In genomic region chr10:132455986-132456847, GRCh38 we compare ENCODE assay signal across 19 cellular contexts. TPM values are rescaled to one million over a fixed set of nuclear protein-coding genes. Genes with fewer than 3 reads are reported as not detected.
DNase-seq lines count a peak whose midpoint lies in the region; ATAC-seq, FAIRE-seq and TF ChIP-seq lines count a peak whose summit lies in the region.
"Had no signal": no experiment of that assay in that cellular context is flagged by ENCODE, and none has a peak within 500 bp of the region (broad histone marks: within the 10 kb centered on the region; RNA-seq: fewer than 3 reads in every experiment).

No MANE protein-coding gene starts in this region.

- H3K79me2 ChIP-seq in HepG2 (ENCODE audit: insufficient read depth, low read length): no peaks in the 10 kb centered on the region

- H3K9me3 ChIP-seq in Peyer's patch (no peaks in the 10 kb centered on the region), HepG2 (ENCODE audit: low read length) (no peaks in the 10 kb centered on the region), ovary (no peaks in the 10 kb centered on the region)
- H3K9me3 ChIP-seq: SJCRH30 had no signal

- H3K4me3 ChIP-seq in H7 (ENCODE audit: insufficient read depth, low read depth, low read length) (no peak overlapping the region), Peyer's patch (no peak overlapping the region), HepG2 (replicated peaks in 1 of 3; ENCODE audit: insufficient read depth in 1 of 3, low read depth in 2 of 3, low read length in 3 of 3) (no peak overlapping the region; a peak in 1 of 6 replicates), ovary (no peak overlapping the region)
- H3K4me3 ChIP-seq: SJCRH30 had no signal

- peak; percentile 8; the same call in 2 of the 3 replicates for ATAC-seq in HepG2
- ATAC-seq in GM21360 (IDR thresholded peaks at IDR 0.05; ENCODE audit: unreplicated experiment): no peak
- no peak for ATAC-seq in GM18858 (IDR thresholded peaks at IDR 0.05; ENCODE audit: unreplicated experiment)

- no peak for FAIRE-seq in HepG2 (lab: Jason Lieb, UNC)

- H3K36me3 ChIP-seq in H7 (replicated peaks; ENCODE audit: control insufficient read depth, insufficient read depth, low read length) (no peaks in the 10 kb centered on the region), Peyer's patch (no peaks in the 10 kb centered on the region), HepG2 (replicated peaks in 1 of 2; ENCODE audit: control insufficient read depth in 1 of 2, insufficient read depth in 2 of 2, low read length in 2 of 2) (no peaks in the 10 kb centered on the region), ovary (no peaks in the 10 kb centered on the region)
- H3K36me3 ChIP-seq: SJCRH30 had no signal

- TF ChIP-seq POLR2A in Peyer's patch (IDR thresholded peaks at IDR 0.05) (no peak), HepG2 (IDR thresholded peaks at IDR 0.05; ENCODE audit: insufficient read depth in 1 of 2, low read depth in 2 of 2, low read length in 2 of 2) (no peak), ovary (IDR thresholded peaks at IDR 0.05) (no peak)

- DNase-seq in H7 (peak; percentile 42), Peyer's patch (peak in 2 of 3 donors; percentile 51 to 67), HepG2 (ENCODE audit: low spot score) (peak; percentile 39), ovary (peak in 3 of 5 donors; percentile 9 to 31 (median 28)), NCI-H2081 (lab: John Stamatoyannopoulos, UW) (no peak)
- DNase-seq: ACHN, DND-41, HCEC 1CT, KBM-7, MV-4-11, NCI-H1694 treated with DMSO at 0.1 percent for 48 hours, NCI-H2227 treated with DMSO at 0.1 percent for 48 hours, NCI-H510A treated with DMSO at 0.1 percent for 48 hours, NCI-H82, SJCRH30 had no signal

- H2AFZ ChIP-seq in HepG2 (ENCODE audit: low read length): no peak overlapping the region

- in situ Hi-C loops in HepG2 (cut with HindIII; ENCODE audit: extremely low pct_ligation_motif_present, low pct_unique_long_range_greater_than_20kb): loop anchor here (5.0 kb wide), 2 partner anchors 81 to 121 kb away; partner anchors contain the start of gene INPP5A

- no peak overlapping the region for H3K9ac ChIP-seq in HepG2 (ENCODE audit: insufficient read depth, low read depth, low read length)

- no TSS peak for BruUV-seq in HepG2 (replicated peaks; lab: Mats Ljungman, UMichigan)

- CTCF ChIA-PET in HepG2 (lab: Yijun Ruan, JAX; ENCODE audit: low intra/inter-chr PET ratio, low total read pairs): no interaction called here

- no peak for TF ChIP-seq EP300 in HepG2 (IDR thresholded peaks at IDR 0.05; ENCODE audit: low read depth in 2 of 2, low read length in 2 of 2)
- TF ChIP-seq EP300 in HepG2 (CRISPR knock-in tag; IDR thresholded peaks at IDR 0.05; ENCODE audit: borderline replicate concordance): no peak
- no peak for TF ChIP-seq EP300 in ovary (IDR thresholded peaks at IDR 0.05)

- H3K4me1 ChIP-seq in Peyer's patch (peaks cover 14 to 80% (median 25%) of the 10 kb centered on the region in 4 donors), HepG2 (ENCODE audit: insufficient read depth, low read length) (peaks cover 88% of the 10 kb centered on the region), ovary (ENCODE audit: insufficient read depth) (peaks cover 9% of the 10 kb centered on the region)
- H3K4me1 ChIP-seq: SJCRH30 had no signal

- peak overlapping the region in 2 of 4 donors; percentile 45 to 81 for H3K27ac ChIP-seq in Peyer's patch
- H3K27ac ChIP-seq in HepG2 (ENCODE audit: extremely low read length, insufficient read depth, low read length): no peak overlapping the region
- H3K27ac ChIP-seq in ovary: no peak overlapping the region
- H3K27ac ChIP-seq: C4-2B, RWPE1, SJCRH30 had no signal

- peak overlapping the region; percentile 46 for H3K4me2 ChIP-seq in HepG2 (ENCODE audit: low read depth, low read length)

- TF ChIP-seq CTCF in Peyer's patch (IDR thresholded peaks at IDR 0.05) (no peak), HepG2 (CRISPR knock-in tag; IDR thresholded peaks at IDR 0.05) (no peak; the same call in 1 of the 2 replicates), ovary (IDR thresholded peaks at IDR 0.05) (no peak)

- intact Hi-C loops in HepG2 (cut with micrococcal nuclease; ENCODE audit: unreplicated experiment) (loop anchor here (5.0 kb wide), 1 partner anchor 61 kb away; no protein-coding TSS in a partner anchor), ovary (cut with DNase I) (loop anchor here in 2 of 4 donors (2.0 to 10.0 kb wide), 2 partner anchors 69 to 231 kb away; no protein-coding TSS in a partner anchor)

- H3K27me3 ChIP-seq in H7 (ENCODE audit: control insufficient read depth, insufficient read depth, low read length) (no peaks in the 10 kb centered on the region), Peyer's patch (no peaks in the 10 kb centered on the region), HepG2 (ENCODE audit: control insufficient read depth in 1 of 2, insufficient read depth in 2 of 2, low read length in 2 of 2) (peaks cover 5 to 19% of the 10 kb centered on the region in 2 experiments; a peak in 4 of 5 replicates), ovary (no peaks in the 10 kb centered on the region)
- H3K27me3 ChIP-seq: SJCRH30 had no signal

- 0% methylated on average over 1 of the region's 17 CpGs for WGBS in HepG2 (ENCODE audit: low lambda C conversion rate)
- WGBS in ovary, 3 donors: 82 to 94% (median 91%) methylated on average over 17 of the region's 17 CpGs

- TF ChIP-seq RAD21 in HepG2 (CRISPR knock-in tag; IDR thresholded peaks at IDR 0.05): no peak

- H4K20me1 ChIP-seq in HepG2 (ENCODE audit: insufficient read depth, low read length): no peaks in the 10 kb centered on the region

- POLR2A ChIA-PET in HepG2 (lab: Yijun Ruan, JAX): interaction anchor here (1.4 kb wide), 1 partner anchor 9 kb away, joined by 4 read pairs; no protein-coding TSS in a partner anchor

TF ChIP-seq in HepG2, 621 proteins besides CTCF, POLR2A, EP300 and RAD21 (continues in another document):
- TF ChIP-seq, protein P1, sequence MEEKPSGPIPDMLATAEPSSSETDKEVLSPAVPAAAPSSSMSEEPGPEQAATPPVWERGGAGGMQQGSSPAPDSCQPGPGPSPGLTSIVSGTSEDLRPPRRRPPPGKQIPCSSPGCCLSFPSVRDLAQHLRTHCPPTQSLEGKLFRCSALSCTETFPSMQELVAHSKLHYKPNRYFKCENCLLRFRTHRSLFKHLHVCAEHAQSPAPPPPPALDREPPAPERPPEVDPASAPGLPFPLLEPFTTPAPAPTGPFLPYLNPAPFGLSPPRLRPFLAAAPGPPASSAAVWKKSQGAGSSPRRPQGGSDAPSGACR (CRISPR knock-in tag; IDR thresholded peaks at IDR 0.05): 0 out of 2 replicates have a peak, but pooled peaks have one; percentile 22
- peak; percentile 71 for TF ChIP-seq HNF4A (CRISPR knock-in tag; IDR thresholded peaks at IDR 0.05)
- no peak for TF ChIP-seq ZNF660 (CRISPR knock-in tag; IDR thresholded peaks at IDR 0.05; ENCODE audit: borderline replicate concordance, low read depth)
- peak; percentile 23; the same call in 1 of the 2 replicates for TF ChIP-seq ZFX (CRISPR knock-in tag; IDR thresholded peaks at IDR 0.05; ENCODE audit: low read depth)
- TF ChIP-seq HNF1B (CRISPR knock-in tag; IDR thresholded peaks at IDR 0.05): 0 out of 2 replicates have a peak, but pooled peaks have one; percentile 14
- no peak for TF ChIP-seq LCORL (IDR thresholded peaks at IDR 0.05)
- TF ChIP-seq LCORL (CRISPR knock-in tag; IDR thresholded peaks at IDR 0.05): peak; percentile 55; the same call in 1 of the 2 replicates

RNA-seq across cellular contexts. Expression of gene PWWP2B, which starts 59.2 kb away (rescaled TPM):
- 14.3 and 15.3 TPM in 2 replicates for total RNA-seq in H7 (2014; rRNA removed; shearing (Covaris generic))
- 10 to 100 TPM; 11.4 to 19.2 (median 15.1) TPM for total RNA-seq in Peyer's patch
- 3.5 and 4.7 TPM in 2 replicates for total RNA-seq in HepG2 (2016; rRNA removed; fragmentation: Illumina TruSeq; extraction: Trizol)
- 1.3 and 1.8 TPM in 2 replicates for total RNA-seq in HepG2 (2016; cell fraction: cytosol; rRNA removed; fragmentation: Illumina TruSeq; extraction: Trizol; ENCODE audit: low read depth)
- total RNA-seq in HepG2 (2016; cell fraction: insoluble cytoplasmic fraction; rRNA removed; fragmentation: Illumina TruSeq; extraction: Trizol): 3.2 and 5.1 TPM in 2 replicates
- 3.2 and 3.7 TPM in 2 replicates for total RNA-seq in HepG2 (2016; cell fraction: membrane; rRNA removed; fragmentation: Illumina TruSeq; extraction: Trizol)
- total RNA-seq in HepG2 (2016; cell fraction: nucleus; rRNA removed; fragmentation: Illumina TruSeq; extraction: Trizol): 2.9 and 3.1 TPM in 2 replicates
- 2.3 and 3.7 TPM in 2 replicates for polyA plus RNA-seq in HepG2 (2011; rRNA removed)
- polyA plus RNA-seq in HepG2 (2011; cell fraction: cytosol; rRNA removed): 3.1 and 4.4 TPM in 2 replicates
- 12.7 and 14.5 TPM in 2 replicates for polyA plus RNA-seq in HepG2 (2011; cell fraction: nucleus; rRNA removed)
- 2.3 and 4.1 TPM in 2 replicates for polyA plus RNA-seq in HepG2 (2012)
- polyA plus RNA-seq in HepG2 (2016; cell fraction: cytosol; fragmentation: Illumina TruSeq; extraction: Trizol; ENCODE audit: low read depth): 1.2 and 1.3 TPM in 2 replicates
- 2.8 and 3.2 TPM in 2 replicates for polyA plus RNA-seq in HepG2 (2016; cell fraction: insoluble cytoplasmic fraction; fragmentation: Illumina TruSeq; extraction: Trizol; ENCODE audit: low read depth)
- 2.2 and 2.3 TPM in 2 replicates for polyA plus RNA-seq in HepG2 (2016; cell fraction: membrane; fragmentation: Illumina TruSeq; extraction: Trizol; ENCODE audit: low read depth)
- 5.4 and 5.6 TPM in 2 replicates for polyA plus RNA-seq in HepG2 (2016; cell fraction: nucleus; fragmentation: Illumina TruSeq; extraction: Trizol; ENCODE audit: insufficient read depth, low read depth)
- polyA minus RNA-seq in HepG2 (2011; rRNA and poly(A)+ RNA removed; ENCODE audit: low replicate concordance): 3.9 and 6.3 TPM in 2 replicates
- 4.8 and 5.9 TPM in 2 replicates for polyA minus RNA-seq in HepG2 (2011; cell fraction: cytosol; rRNA and poly(A)+ RNA removed)
- polyA minus RNA-seq in HepG2 (2011; cell fraction: nucleus; rRNA and poly(A)+ RNA removed): 2.7 and 3.5 TPM in 2 replicates
- 10 to 100 TPM in 6 of 7 donors, 1 to 10 TPM in 1; 7.3 to 26.0 (median 17.6) TPM for total RNA-seq in ovary
- 1 to 10 TPM; 1.1 to 8.5 TPM for polyA plus RNA-seq in ovary

Comparison
In these comparisons a context has a peak if more than half of its experiments do, and no peak if none do; other contexts are left out.
1. DNase-seq: peak in H7 (single experiment), Peyer's patch (2 of 3), HepG2 (single experiment) and ovary (3 of 5); none in NCI-H2081 (0 of 2).